ENCODE assay signal across 1 cellular context in the genomic region with DNA sequence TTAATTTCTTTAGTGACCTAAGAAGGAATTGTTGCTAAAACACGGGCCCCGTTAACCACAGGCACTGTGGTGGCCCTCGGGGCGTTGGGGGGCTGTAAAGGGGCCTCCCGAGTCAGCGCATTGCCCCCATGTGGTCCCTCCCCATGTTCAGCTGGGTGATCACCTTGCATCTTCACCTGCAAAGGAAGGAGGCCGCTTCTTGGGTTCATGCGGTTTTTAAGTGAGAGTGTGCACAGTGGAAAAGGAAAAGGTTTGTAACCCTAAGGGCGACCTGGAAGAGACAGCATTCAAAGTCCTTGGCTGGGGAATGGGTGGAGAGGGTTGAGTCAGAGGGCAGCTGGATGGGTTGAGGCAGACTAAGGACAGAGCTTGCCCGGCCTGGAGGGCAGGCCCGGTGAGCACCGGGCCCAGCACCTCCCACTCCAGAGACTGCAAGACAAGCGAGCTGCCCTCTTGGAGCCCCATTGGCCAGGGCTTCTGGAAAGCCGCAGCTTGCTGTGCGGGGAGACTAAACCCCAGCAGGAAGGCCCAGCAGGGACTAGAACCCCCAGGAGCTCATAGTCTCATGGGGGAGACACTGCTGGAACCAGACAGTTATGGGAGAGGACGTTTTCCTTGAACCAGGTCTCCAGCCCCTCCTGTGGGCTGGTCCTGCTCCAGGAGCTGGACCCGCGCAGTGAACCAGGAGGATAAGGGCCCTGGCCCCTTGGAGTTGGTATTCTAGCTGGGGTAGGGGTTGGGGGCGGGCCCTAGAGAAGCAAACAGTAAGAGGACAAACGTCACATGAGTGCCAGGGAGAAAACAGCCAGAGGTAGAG.
TF ChIP-seq lines count a peak whose summit lies in the region.

No MANE protein-coding gene starts in this region.

TF ChIP-seq in liver, 16 proteins besides CTCF, POLR2A, EP300 and RAD21 (continued from another document):
- TF ChIP-seq REST (IDR thresholded peaks at IDR 0.05) (no peak), HNF4A (conservative IDR thresholded peaks at IDR 0.05) (peak; percentile 22 to 50), EGR1 (IDR thresholded peaks at IDR 0.05; ENCODE audit: low read depth in 2 of 2) (no peak), TAF1 (conservative IDR thresholded peaks at IDR 0.05) (no peak), RXRA (IDR thresholded peaks at IDR 0.05) (peak in 1 of 2 donors; percentile 37)
- TF ChIP-seq, protein P1, sequence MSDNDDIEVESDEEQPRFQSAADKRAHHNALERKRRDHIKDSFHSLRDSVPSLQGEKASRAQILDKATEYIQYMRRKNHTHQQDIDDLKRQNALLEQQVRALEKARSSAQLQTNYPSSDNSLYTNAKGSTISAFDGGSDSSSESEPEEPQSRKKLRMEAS (IDR thresholded peaks at IDR 0.05) = no peak
TF ChIP-seq in liver: peak in this region for 2.
